ENCODE assay signal across 8 cellular contexts in the genomic region with DNA sequence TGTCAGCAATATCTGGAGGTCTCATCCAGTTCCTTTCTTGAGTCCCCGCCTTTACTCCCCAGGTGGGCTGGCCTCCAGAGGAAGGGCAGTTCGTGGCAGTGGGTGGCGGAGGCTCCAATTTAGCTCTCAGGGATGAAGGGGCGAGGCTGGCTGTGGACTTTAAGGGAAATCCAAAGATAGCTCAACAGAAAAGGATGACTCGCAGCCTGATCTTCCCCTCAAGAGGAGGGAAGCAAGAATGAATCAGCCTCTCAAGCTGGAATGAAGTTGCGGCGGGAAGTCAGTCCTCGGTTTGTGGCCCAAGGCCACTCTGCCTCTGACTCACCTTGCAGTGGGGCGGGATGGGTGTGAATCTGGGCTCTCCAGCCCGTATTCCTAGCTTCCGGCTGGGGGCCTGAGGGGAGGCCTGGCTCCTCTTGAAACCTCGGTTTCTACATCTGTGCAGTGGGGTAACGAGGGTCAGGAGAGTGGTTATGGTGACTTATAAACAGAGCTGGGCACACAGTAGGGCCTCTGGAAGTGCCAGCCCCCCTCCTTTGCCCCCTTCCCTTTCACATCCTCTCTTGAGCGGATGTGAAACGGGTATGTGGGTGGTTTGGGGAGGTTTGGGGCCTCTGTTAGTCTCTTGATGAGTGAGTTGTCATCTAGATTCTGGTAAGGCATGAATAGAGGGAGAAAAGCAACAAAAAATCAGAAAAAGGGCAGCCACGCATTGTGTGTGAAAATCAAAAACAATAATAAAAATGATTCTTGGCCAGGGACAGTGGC. TPM values are rescaled to one million over a fixed set of nuclear protein-coding genes. Genes with fewer than 3 reads are reported as not detected.
DNase-seq lines count a peak whose midpoint lies in the region; ATAC-seq and TF ChIP-seq lines count a peak whose summit lies in the region.

No MANE protein-coding gene starts in this region.

- H3K9me3 Mint-ChIP-seq in glutamatergic neuron (ENCODE audit: unreplicated experiment) (peaks cover 3% of the 10 kb centered on the region), neural progenitor cell (no peaks in the 10 kb centered on the region)

- peak; percentile 99 for DNase-seq in RKO (ENCODE audit: low spot score)
- DNase-seq in activated gamma-delta T cell (lab: John Stamatoyannopoulos, UW) = peak; percentile 36
- DNase-seq in hepatic stellate cell (ENCODE audit: low spot score) = peak; percentile 91
- DNase-seq in stimulated activated CD4-positive, alpha-beta T cell treated with anti-CD3 and anti-CD28 coated beads, Interleukin-4, amount 100 ng/mL, for 24 hours = peak; percentile 88
- no peak for DNase-seq in glutamatergic neuron
- DNase-seq in neural progenitor cell (ENCODE audit: low spot score) = no peak

- no peaks in the 10 kb centered on the region for H3K36me3 ChIP-seq in neural progenitor cell

- H3K4me1 Mint-ChIP-seq in glutamatergic neuron (ENCODE audit: low read depth, unreplicated experiment) (no peaks in the 10 kb centered on the region), neural progenitor cell (peaks cover 4% of the 10 kb centered on the region)

- H3K27ac ChIP-seq in neural progenitor cell = no peak overlapping the region

- H3K9me3 ChIP-seq in neural progenitor cell (ENCODE audit: low read depth) = no peaks in the 10 kb centered on the region

- H3F3A ChIP-seq in neural progenitor cell (ENCODE audit: low read depth) = no peaks in the 10 kb centered on the region

- no peak overlapping the region for H2AFZ ChIP-seq in neural progenitor cell (replicated peaks)

- no peak overlapping the region for H3K4me3 ChIP-seq in neural progenitor cell

- no peak overlapping the region for H3K4me2 ChIP-seq in neural progenitor cell

- H4K20me1 ChIP-seq in neural progenitor cell (ENCODE audit: low read depth) = no peaks in the 10 kb centered on the region

- no peak overlapping the region for H3K9ac ChIP-seq in neural progenitor cell

- H3K27ac Mint-ChIP-seq in glutamatergic neuron (ENCODE audit: unreplicated experiment) (no peak overlapping the region), neural progenitor cell (no peak overlapping the region)

- H3K79me2 ChIP-seq in neural progenitor cell (ENCODE audit: low read depth) = no peaks in the 10 kb centered on the region

- H3K27me3 Mint-ChIP-seq in glutamatergic neuron (ENCODE audit: unreplicated experiment) = peaks cover under 1% of the 10 kb centered on the region
- peaks cover 18% of the 10 kb centered on the region for H3K27me3 Mint-ChIP-seq in neural progenitor cell (ENCODE audit: insufficient read depth, low read depth)

- peaks cover 12% of the 10 kb centered on the region for H3K27me3 ChIP-seq in neural progenitor cell

- TF ChIP-seq CTCF in glutamatergic neuron (IDR thresholded peaks at IDR 0.05; ENCODE audit: partially characterized antibody, unreplicated experiment) = no peak
- no peak for TF ChIP-seq CTCF in neural progenitor cell (IDR thresholded peaks at IDR 0.05)

- ATAC-seq in GM18520 (IDR thresholded peaks at IDR 0.05; ENCODE audit: unreplicated experiment) = peak; percentile 61
- peak; percentile 77 for ATAC-seq in HG02943 (IDR thresholded peaks at IDR 0.05; ENCODE audit: low read depth, unreplicated experiment)

- H3K4me1 ChIP-seq in neural progenitor cell = no peaks in the 10 kb centered on the region

- H3K36me3 Mint-ChIP-seq in glutamatergic neuron (ENCODE audit: unreplicated experiment) = no peaks in the 10 kb centered on the region
- H3K36me3 Mint-ChIP-seq in neural progenitor cell = no peaks in the 10 kb centered on the region

- H3K4me3 Mint-ChIP-seq in glutamatergic neuron (ENCODE audit: unreplicated experiment) (no peak overlapping the region), neural progenitor cell (no peak overlapping the region)

RNA-seq across cellular contexts. Expression of a gene that starts 10.5 kb away (rescaled TPM):
- total RNA-seq in glutamatergic neuron (ENCODE audit: unreplicated experiment) (34.1 TPM), neural progenitor cell (ENCODE audit: low replicate concordance) (33.1 and 33.4 TPM in 2 replicates)

RNA-seq across cellular contexts. Expression of a gene that starts 15.5 kb away (rescaled TPM):
- 0.44 TPM for total RNA-seq in glutamatergic neuron (ENCODE audit: unreplicated experiment)
- 0.40 TPM in 1 of 2 replicates, not detected in the other for total RNA-seq in neural progenitor cell (ENCODE audit: low replicate concordance)

RNA-seq across cellular contexts. Expression of a gene that starts 37.0 kb away (rescaled TPM):
- total RNA-seq in glutamatergic neuron (ENCODE audit: unreplicated experiment) = not detected
- total RNA-seq in neural progenitor cell (ENCODE audit: low replicate concordance) = 0.12 TPM in 1 of 2 replicates, not detected in the other

RNA-seq across cellular contexts. Expression of a gene that starts 49.4 kb away (rescaled TPM):
- total RNA-seq in glutamatergic neuron (ENCODE audit: unreplicated experiment) (not detected), neural progenitor cell (ENCODE audit: low replicate concordance) (not detected in 2 replicates)

Comparison
In these comparisons a context has a peak if more than half of its experiments do, and no peak if none do; other contexts are left out.
1. DNase-seq: peak in RKO (single experiment), activated gamma-delta T cell (single experiment), hepatic stellate cell (single experiment) and stimulated activated CD4-positive, alpha-beta T cell treated with anti-CD3 and anti-CD28 coated beads, Interleukin-4, amount 100 ng/mL, for 24 hours (single experiment); none in glutamatergic neuron (single experiment) and neural progenitor cell (single experiment).